ENCODE assay signal across 16 cellular contexts in genomic region chr4:92270908-92271307, GRCh38. TPM values are rescaled to one million over a fixed set of nuclear protein-coding genes. Genes with fewer than 3 reads are reported as not detected.
DNase-seq lines count a peak whose midpoint lies in the region; ATAC-seq and TF ChIP-seq lines count a peak whose summit lies in the region.
"Had no signal": no experiment of that assay in that cellular context is flagged by ENCODE, and none has a peak within 500 bp of the region (broad histone marks: within the 10 kb centered on the region; RNA-seq: fewer than 3 reads in every experiment).

No MANE protein-coding gene starts in this region.

- TF ChIP-seq POLR2A in HCT116 (IDR thresholded peaks at IDR 0.05; ENCODE audit: borderline replicate concordance, extremely low read depth, insufficient read depth, insufficient read length): no peak
- no peak for TF ChIP-seq POLR2A in stomach (IDR thresholded peaks at IDR 0.05)

- no peak overlapping the region for H3K27ac ChIP-seq in AG04450 (ENCODE audit: low read depth, low read length)
- H3K27ac ChIP-seq in HCT116 (ENCODE audit: low read depth, low read length): no peak overlapping the region
- H3K27ac ChIP-seq in WERI-Rb-1: no peak overlapping the region
- H3K27ac ChIP-seq in stomach: no peak overlapping the region
- H3K27ac ChIP-seq: psoas muscle, suprapubic skin had no signal

- H3K27me3 ChIP-seq in AG04450 (ENCODE audit: control insufficient read depth, insufficient read depth, low read length) (no peaks in the 10 kb centered on the region), HCT116 (ENCODE audit: insufficient read depth, low read length) (no peaks in the 10 kb centered on the region), WERI-Rb-1 (ENCODE audit: insufficient read depth, low read depth, severe bottlenecking) (no peaks in the 10 kb centered on the region), stomach (no peaks in the 10 kb centered on the region)
- H3K27me3 ChIP-seq: suprapubic skin had no signal

- intact Hi-C loops in HCT116 (cut with micrococcal nuclease): no loop called here
- intact Hi-C loops in stomach (cut with DNase I; ENCODE audit: low total_unique reads): no loop called here

- H3K79me2 ChIP-seq in HCT116 (ENCODE audit: insufficient read depth, low read length): no peaks in the 10 kb centered on the region

- no peaks in the 10 kb centered on the region for H3K9me2 ChIP-seq in HCT116 (ENCODE audit: insufficient read depth)

- no peaks in the 10 kb centered on the region for H3K36me3 Mint-ChIP-seq in activated T-cell treated with anti-CD3 and anti-CD28 coated beads, Interleukin-2, amount 50 U/mL, for 4 hours (ENCODE audit: insufficient read depth)
- H3K36me3 Mint-ChIP-seq: brain had no signal

- DNase-seq in AG04450 (ENCODE audit: low read depth, low spot score) (no peak), HCT116 (ENCODE audit: low read depth, low spot score) (peak; percentile 10), WERI-Rb-1 (no peak), NCI-H345 (lab: John Stamatoyannopoulos, UW) (no peak), stomach (no peak)
- DNase-seq in activated T-cell treated with anti-CD3 and anti-CD28 coated beads, Interleukin-2, amount 50 U/mL, for 4 hours: no peak
- DNase-seq: activated effector memory CD4-positive, alpha-beta T cell treated with Interleukin-2 at 50 U/mL for 16 hours; effector CD8-positive, alpha-beta T cell; NCI-H1048; psoas muscle had no signal

- no peak overlapping the region for H3K4me3 Mint-ChIP-seq in activated T-cell treated with anti-CD3 and anti-CD28 coated beads, Interleukin-2, amount 50 U/mL, for 4 hours
- H3K4me3 Mint-ChIP-seq: brain had no signal

- H3K4me1 ChIP-seq in HCT116 (ENCODE audit: control insufficient read depth in 1 of 2, insufficient read depth in 2 of 2, low read length in 2 of 2): no peaks in the 10 kb centered on the region
- H3K4me1 ChIP-seq in stomach: no peaks in the 10 kb centered on the region
- H3K4me1 ChIP-seq: psoas muscle, suprapubic skin had no signal

- no peak for TF ChIP-seq EP300 in stomach (IDR thresholded peaks at IDR 0.05)

- no peaks in the 10 kb centered on the region for H4K20me1 ChIP-seq in HCT116 (ENCODE audit: insufficient read depth)

- RAD21 ChIA-PET in HCT116 (lab: Charles Lee; ENCODE audit: low non-redundant PET in 1 of 2, low total read pairs in 2 of 2, uncharacterized antibody in 2 of 2, unreplicated experiment in 2 of 2): no interaction called here

- H3K4me2 ChIP-seq in HCT116 (ENCODE audit: low read length): no peak overlapping the region

- BruUV-seq in HCT116 (replicated peaks; lab: Mats Ljungman, UMichigan): no TSS peak

- H3K4me1 Mint-ChIP-seq in activated T-cell treated with anti-CD3 and anti-CD28 coated beads, Interleukin-2, amount 50 U/mL, for 4 hours (ENCODE audit: low read depth): no peaks in the 10 kb centered on the region
- H3K4me1 Mint-ChIP-seq: brain had no signal

- 73 to 87% (median 84%) methylated on average over 2 of the region's 2 CpGs for WGBS in stomach, 5 donors

- 0 out of 2 replicates have a peak, but pooled peaks have one; percentile 8 for TF ChIP-seq CTCF in AG04450 (IDR thresholded peaks at IDR 0.05; ENCODE audit: low read depth, low read length)
- peak; percentile 13 to 67 (median 49); a peak in 5 of 6 replicates for TF ChIP-seq CTCF in HCT116 (IDR thresholded peaks at IDR 0.05 in 2 of 3, conservative IDR thresholded peaks at IDR 0.05 in 1 of 3; ENCODE audit: borderline replicate concordance in 1 of 3, insufficient read depth in 1 of 3, low read depth in 2 of 3, low read length in 2 of 3)
- TF ChIP-seq CTCF in WERI-Rb-1 (IDR thresholded peaks at IDR 0.05; ENCODE audit: low read depth, low read length): peak; percentile 59; the same call in 1 of the 2 replicates
- TF ChIP-seq CTCF in stomach (IDR thresholded peaks at IDR 0.05): no peak

- H3K4me3 ChIP-seq in AG04450 (ENCODE audit: low read depth, low read length) (no peak overlapping the region), HCT116 (replicated peaks in 1 of 2; ENCODE audit: low read depth in 1 of 2, low read length in 2 of 2) (no peak overlapping the region), WERI-Rb-1 (ENCODE audit: low read depth, low read length) (no peak overlapping the region), iPS-18c (ENCODE audit: insufficient read depth, low read depth, low read length) (peak overlapping the region; percentile 29), stomach (no peak overlapping the region)
- H3K4me3 ChIP-seq: psoas muscle, suprapubic skin had no signal

- H2AFZ ChIP-seq in HCT116 (ENCODE audit: low read depth, low read length, poor library complexity, severe bottlenecking): no peak overlapping the region

- POLR2A ChIA-PET in AG04450 (lab: Yijun Ruan, JAX) (no interaction called here), HCT116 (lab: Charles Lee) (no interaction called here)

- CTCF ChIA-PET in AG04450 (lab: Charles Lee) (no interaction called here), HCT116 (lab: Charles Lee) (interaction anchor here (0.6 to 1.0 kb wide), 4 partner anchors 9 to 928 kb away, joined by 3 to 5 read pairs (median 4); no protein-coding TSS in a partner anchor)

- H3K27me3 Mint-ChIP-seq in activated T-cell treated with anti-CD3 and anti-CD28 coated beads, Interleukin-2, amount 50 U/mL, for 4 hours (ENCODE audit: low read depth): no peaks in the 10 kb centered on the region
- H3K27me3 Mint-ChIP-seq: brain had no signal

- H3K9ac ChIP-seq in HCT116 (ENCODE audit: low read length): no peak overlapping the region

- H3K9me3 ChIP-seq in AG04450 (ENCODE audit: control insufficient read depth, insufficient read depth, low read length) (no peaks in the 10 kb centered on the region), HCT116 (ENCODE audit: control insufficient read depth in 1 of 2, insufficient read depth in 1 of 2, low read depth in 1 of 2, low read length in 2 of 2) (no peaks in the 10 kb centered on the region; a peak in 1 of 4 replicates), WERI-Rb-1 (ENCODE audit: severe bottlenecking) (no peaks in the 10 kb centered on the region), iPS-18c (ENCODE audit: control insufficient read depth, insufficient read depth, low read length) (no peaks in the 10 kb centered on the region), stomach (no peaks in the 10 kb centered on the region)
- H3K9me3 ChIP-seq: psoas muscle, suprapubic skin had no signal

- ATAC-seq in HCT116 (peak; percentile 74), HG03135 (IDR thresholded peaks at IDR 0.05; ENCODE audit: unreplicated experiment) (no peak)
- no peak for ATAC-seq in activated T-cell treated with anti-CD3 and anti-CD28 coated beads, Interleukin-2, amount 50 U/mL, for 4 hours
- ATAC-seq: psoas muscle had no signal

- no peaks in the 10 kb centered on the region for H3K9me3 Mint-ChIP-seq in activated T-cell treated with anti-CD3 and anti-CD28 coated beads, Interleukin-2, amount 50 U/mL, for 4 hours
- H3K9me3 Mint-ChIP-seq: brain had no signal

- no peaks in the 10 kb centered on the region for H3K36me3 ChIP-seq in HCT116 (ENCODE audit: control insufficient read depth in 1 of 2, insufficient read depth in 2 of 2, low read length in 2 of 2)
- no peaks in the 10 kb centered on the region for H3K36me3 ChIP-seq in WERI-Rb-1
- no peaks in the 10 kb centered on the region for H3K36me3 ChIP-seq in stomach
- H3K36me3 ChIP-seq: suprapubic skin had no signal

- TF ChIP-seq RAD21 in HCT116 (IDR thresholded peaks at IDR 0.05; ENCODE audit: low read depth): peak; percentile 47

TF ChIP-seq in HCT116, 20 proteins besides CTCF, POLR2A, EP300 and RAD21 (continues in another document):
- TF ChIP-seq ELF1 (IDR thresholded peaks at IDR 0.05; ENCODE audit: borderline replicate concordance, low read depth) (no peak), ZFX (IDR thresholded peaks at IDR 0.05) (no peak), SIN3A (IDR thresholded peaks at IDR 0.05; ENCODE audit: low read depth) (no peak), MAX (IDR thresholded peaks at IDR 0.05) (no peak), EGR1 (IDR thresholded peaks at IDR 0.05; ENCODE audit: low read depth) (no peak), YY1 (IDR thresholded peaks at IDR 0.05; ENCODE audit: extremely low read depth, insufficient replicate concordance, low read depth, low read length) (no peak), ZNF274 (IDR thresholded peaks at IDR 0.05; ENCODE audit: low read depth, low read length) (no peak), POLR2AphosphoS5 (IDR thresholded peaks at IDR 0.05; ENCODE audit: low read depth, low read length) (no peak), ZBTB33 (IDR thresholded peaks at IDR 0.05; ENCODE audit: extremely low read depth, insufficient replicate concordance, low read length) (no peak)

RNA-seq across cellular contexts. Expression of gene GRID2, which starts 32.9 kb away (rescaled TPM):
- polyA plus RNA-seq in AG04450 (2011; rRNA removed): not detected in 2 replicates
- not detected in 2 replicates for polyA minus RNA-seq in AG04450 (2011; rRNA and poly(A)+ RNA removed)
- total RNA-seq in HCT116 (2021; ENCODE audit: unreplicated experiment): not detected
- not detected in 2 replicates for polyA plus RNA-seq in HCT116 (2012)
- 1 to 10 TPM in 1 of 5 donors, not detected in 4; 6.4 TPM for total RNA-seq in stomach
- polyA plus RNA-seq in stomach: not detected
- total RNA-seq in activated T-cell treated with anti-CD3 and anti-CD28 coated beads, Interleukin-2, amount 50 U/mL, for 4 hours: under 1 TPM in 1 of 3 donors, not detected in 2; 0.22 TPM
- total RNA-seq: fibroblast of villous mesenchyme, psoas muscle, suprapubic skin had no signal
- polyA plus RNA-seq: keratinocyte, psoas muscle had no signal

Comparison
In these comparisons a context has a peak if more than half of its experiments do, and no peak if none do; other contexts are left out.
1. CTCF ChIP-seq: peak in AG04450 (single experiment), HCT116 (3 of 3) and WERI-Rb-1 (single experiment); none in stomach (0 of 7).